23 cellular contexts compared by ENCODE assay signal in the genomic region with DNA sequence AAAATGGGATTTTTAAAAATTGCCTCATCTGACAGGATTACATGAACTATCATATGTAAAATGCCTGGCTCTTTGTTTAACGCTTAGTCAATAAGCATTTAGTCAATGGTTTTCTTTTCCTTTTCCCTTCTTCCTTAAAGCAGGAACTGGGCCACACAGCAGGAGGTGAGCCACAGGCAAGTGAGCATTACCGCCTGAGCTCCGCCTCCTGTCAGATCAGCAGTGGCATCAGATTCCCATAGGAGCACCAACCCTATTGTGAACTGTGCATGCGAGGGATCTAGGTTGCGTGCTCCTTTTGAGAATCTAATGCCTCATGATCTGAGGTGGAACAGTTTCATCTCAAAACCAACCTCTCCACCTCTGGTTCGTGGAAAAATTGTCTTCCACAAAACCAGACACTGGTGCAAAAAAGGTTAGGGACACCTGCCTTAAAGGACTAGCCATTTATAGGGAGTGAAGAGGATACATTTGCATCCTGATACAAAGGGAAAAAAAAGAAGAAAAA.
"Had no signal": no experiment of that assay in that cellular context is flagged by ENCODE, and none has a peak within 500 bp of the region (broad histone marks: within the 10 kb centered on the region; RNA-seq: fewer than 3 reads in every experiment).

No MANE protein-coding gene starts in this region.

- H3K4me1 ChIP-seq: heart left ventricle, lower lobe of right lung, parathyroid adenoma, vagina had no signal

- H3K27ac ChIP-seq: epithelial cell of prostate, heart left ventricle, lower lobe of right lung, parathyroid adenoma, thoracic aorta, vagina had no signal

- DNase-seq: activated CD4-positive, alpha-beta T cell treated with anti-CD3 and anti-CD28 coated beads, Interleukin-2, amount 10 ng/mL, durations not matched to agents 7 days and 5 days; activated CD4-positive, CD25-positive, alpha-beta regulatory T cell treated with anti-CD3 and anti-CD28 coated beads, Interleukin-2, amount 50 U/mL, for 72 hours; activated CD8-positive, alpha-beta memory T cell treated with anti-CD3 and anti-CD28 coated beads, Interleukin-2, amount 10 ng/mL, durations not matched to agents 7 days and 5 days; activated CD8-positive, alpha-beta T cell treated with anti-CD3 and anti-CD28 coated beads for 36 hours; activated gamma-delta T cell; activated naive CD4-positive, alpha-beta T cell treated with anti-CD3 and anti-CD28 coated beads, Interleukin-2, amount 50 U/mL, for 16 hours; activated T-cell treated with anti-CD3 and anti-CD28 coated beads for 4 hours; anterior cingulate cortex; heart left ventricle; kidney; lower lobe of right lung; naive B cell; nucleus accumbens; right cardiac atrium; stimulated activated CD4-positive, alpha-beta T cell treated with anti-CD3 and anti-CD28 coated beads, Interleukin-4, amount 100 ng/mL, for 24 hours; stimulated activated naive CD4-positive, alpha-beta T cell treated with Interleukin-2 at 50 U/mL for 16 hours had no signal

- H3K9me3 ChIP-seq: heart left ventricle, lower lobe of right lung, thoracic aorta, vagina had no signal

- ATAC-seq: activated CD8-positive, alpha-beta memory T cell treated with anti-CD3 and anti-CD28 coated beads, Interleukin-2, amount 10 ng/mL, durations not matched to agents 7 days and 5 days; activated CD8-positive, alpha-beta T cell treated with anti-CD3 and anti-CD28 coated beads for 36 hours; heart left ventricle; lower lobe of right lung; right cardiac atrium had no signal

- H2AFZ ChIP-seq: parathyroid adenoma had no signal

- H3K27me3 Mint-ChIP-seq: activated CD4-positive, alpha-beta T cell treated with anti-CD3 and anti-CD28 coated beads, Interleukin-2, amount 10 ng/mL, durations not matched to agents 7 days and 5 days; activated CD8-positive, alpha-beta memory T cell treated with anti-CD3 and anti-CD28 coated beads, Interleukin-2, amount 10 ng/mL, durations not matched to agents 7 days and 5 days; activated CD8-positive, alpha-beta T cell treated with anti-CD3 and anti-CD28 coated beads for 36 hours; naive B cell; type B pancreatic cell had no signal

- H3K36me3 Mint-ChIP-seq: brain, naive B cell, type B pancreatic cell had no signal

- H3K79me2 ChIP-seq: parathyroid adenoma had no signal

- H3K4me3 ChIP-seq: heart left ventricle, lower lobe of right lung, thoracic aorta, vagina had no signal

- H3K4me3 Mint-ChIP-seq: activated CD4-positive, alpha-beta T cell treated with anti-CD3 and anti-CD28 coated beads, Interleukin-2, amount 10 ng/mL, durations not matched to agents 7 days and 5 days; activated CD8-positive, alpha-beta memory T cell treated with anti-CD3 and anti-CD28 coated beads, Interleukin-2, amount 10 ng/mL, durations not matched to agents 7 days and 5 days; activated CD8-positive, alpha-beta T cell treated with anti-CD3 and anti-CD28 coated beads for 36 hours; activated T-helper 1 cell treated with anti-CD3 and anti-CD28 coated beads, Interleukin-12 subunit alpha, Interleukin-12 subunit beta, Interleukin-2, Interleukin-4 antibody, amounts not matched to agents 30 ng/mL and 10 ng/mL and 1 ng/mL, durations not matched to agents 14 hours and 24 hours and 36 hours; brain; naive B cell; type B pancreatic cell had no signal

- H3K4me1 Mint-ChIP-seq: activated CD4-positive, alpha-beta T cell treated with anti-CD3 and anti-CD28 coated beads, Interleukin-2, amount 10 ng/mL, durations not matched to agents 7 days and 5 days; activated CD8-positive, alpha-beta memory T cell treated with anti-CD3 and anti-CD28 coated beads, Interleukin-2, amount 10 ng/mL, durations not matched to agents 7 days and 5 days; naive B cell had no signal

- H3K27me3 ChIP-seq: heart left ventricle, vagina had no signal

- H3K36me3 ChIP-seq: heart left ventricle, lower lobe of right lung, thoracic aorta, vagina had no signal

- H3K27ac Mint-ChIP-seq: activated CD4-positive, alpha-beta T cell treated with anti-CD3 and anti-CD28 coated beads, Interleukin-2, amount 10 ng/mL, durations not matched to agents 7 days and 5 days; activated CD8-positive, alpha-beta memory T cell treated with anti-CD3 and anti-CD28 coated beads, Interleukin-2, amount 10 ng/mL, durations not matched to agents 7 days and 5 days; activated CD8-positive, alpha-beta T cell treated with anti-CD3 and anti-CD28 coated beads for 36 hours; activated T-helper 1 cell treated with anti-CD3 and anti-CD28 coated beads, Interleukin-12 subunit alpha, Interleukin-12 subunit beta, Interleukin-2, Interleukin-4 antibody, amounts not matched to agents 30 ng/mL and 10 ng/mL and 1 ng/mL, durations not matched to agents 14 hours and 24 hours and 36 hours; brain; type B pancreatic cell had no signal

- H3K9me3 Mint-ChIP-seq: activated CD8-positive, alpha-beta T cell treated with anti-CD3 and anti-CD28 coated beads for 36 hours; activated T-helper 1 cell treated with anti-CD3 and anti-CD28 coated beads, Interleukin-12 subunit alpha, Interleukin-12 subunit beta, Interleukin-2, Interleukin-4 antibody, amounts not matched to agents 30 ng/mL and 10 ng/mL and 1 ng/mL, durations not matched to agents 14 hours and 24 hours and 36 hours; naive B cell; type B pancreatic cell had no signal
